ENCODE assay signal across 1 cellular context in the genomic region with DNA sequence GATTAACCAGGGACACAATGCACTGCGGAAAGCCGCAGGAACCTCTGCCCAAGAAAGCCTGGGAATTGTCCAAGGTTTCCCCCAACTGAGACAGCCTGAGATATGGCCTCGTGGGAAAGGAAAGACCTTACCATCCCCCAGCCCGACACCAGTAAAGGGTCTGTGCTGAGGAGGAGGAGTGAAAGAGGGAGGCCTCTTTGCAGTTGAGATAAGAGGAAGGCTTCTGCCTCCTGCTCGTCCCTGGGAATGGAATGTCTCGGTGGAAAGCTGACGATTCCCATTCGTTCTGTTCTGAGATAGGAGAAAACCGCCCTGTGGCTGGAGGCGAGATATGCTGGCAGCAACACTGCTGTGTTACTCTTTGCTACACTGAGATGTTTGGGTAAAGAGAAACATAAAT.
A peak's percentile ranks its signal among the peaks of the same experiment; 100 is the strongest.
TF ChIP-seq lines count a peak whose summit lies in the region.
"Not testable (repeated sequence)": the region's sequence is repeated elsewhere in the genome, so short reads cannot be mapped to it uniquely, and the experiment has no call there.

No MANE protein-coding gene starts in this region.

TF ChIP-seq in K562, 482 proteins besides CTCF, POLR2A, EP300 and RAD21:
- TF ChIP-seq ZNF263 (CRISPR knock-in tag; IDR thresholded peaks at IDR 0.05; ENCODE audit: borderline replicate concordance) (peak; percentile 63; the same call in 1 of the 2 replicates), SOX6 (IDR thresholded peaks at IDR 0.05) (peak; percentile 35; the same call in 1 of the 2 replicates), CXXC5 (CRISPR knock-in tag; IDR thresholded peaks at IDR 0.05) (peak; percentile 17; the same call in 1 of the 2 replicates), TCF3 (CRISPR knock-in tag; IDR thresholded peaks at IDR 0.05) (peak; percentile 33; the same call in 1 of the 2 replicates), ZNF766 (CRISPR knock-in tag; conservative IDR thresholded peaks at IDR 0.05) (peak; percentile 50; the same call in 1 of the 2 replicates), LCOR (CRISPR knock-in tag; IDR thresholded peaks at IDR 0.05) (0 out of 2 replicates have a peak, but pooled peaks have one; percentile 29), ARID1B (IDR thresholded peaks at IDR 0.05) (peak; percentile 50; the same call in 1 of the 2 replicates), TFAP4 (CRISPR knock-in tag; IDR thresholded peaks at IDR 0.05; ENCODE audit: borderline replicate concordance) (peak; percentile 47; the same call in 1 of the 2 replicates), BRD9 (IDR thresholded peaks at IDR 0.05; ENCODE audit: low read depth, partially characterized antibody) (peak; percentile 14), DMBX1 (CRISPR knock-in tag; IDR thresholded peaks at IDR 0.05; ENCODE audit: borderline replicate concordance) (0 out of 2 replicates have a peak, but pooled peaks have one; percentile 24), CBFA2T2 (conservative IDR thresholded peaks at IDR 0.05) (peak; percentile 26; the same call in 1 of the 2 replicates), L3MBTL2 (IDR thresholded peaks at IDR 0.05) (peak; percentile 61), SMARCE1 (IDR thresholded peaks at IDR 0.05) (peak; percentile 41; the same call in 1 of the 2 replicates), KAT7 (CRISPR knock-in tag; IDR thresholded peaks at IDR 0.05; ENCODE audit: borderline replicate concordance) (0 out of 2 replicates have a peak, but pooled peaks have one; percentile 48), CBFA2T3 (IDR thresholded peaks at IDR 0.05) (peak; percentile 43; the same call in 1 of the 2 replicates), CTBP1 (IDR thresholded peaks at IDR 0.05; ENCODE audit: borderline replicate concordance) (peak; percentile 50; the same call in 1 of the 2 replicates), MGA (IDR thresholded peaks at IDR 0.05) (peak; percentile 8; the same call in 1 of the 2 replicates), MTA3 (IDR thresholded peaks at IDR 0.05; ENCODE audit: borderline replicate concordance) (peak; percentile 56; the same call in 1 of the 2 replicates), NR4A1 (tag; IDR thresholded peaks at IDR 0.05) (0 out of 2 replicates have a peak, but pooled peaks have one; percentile 41)
- TF ChIP-seq, protein P1, sequence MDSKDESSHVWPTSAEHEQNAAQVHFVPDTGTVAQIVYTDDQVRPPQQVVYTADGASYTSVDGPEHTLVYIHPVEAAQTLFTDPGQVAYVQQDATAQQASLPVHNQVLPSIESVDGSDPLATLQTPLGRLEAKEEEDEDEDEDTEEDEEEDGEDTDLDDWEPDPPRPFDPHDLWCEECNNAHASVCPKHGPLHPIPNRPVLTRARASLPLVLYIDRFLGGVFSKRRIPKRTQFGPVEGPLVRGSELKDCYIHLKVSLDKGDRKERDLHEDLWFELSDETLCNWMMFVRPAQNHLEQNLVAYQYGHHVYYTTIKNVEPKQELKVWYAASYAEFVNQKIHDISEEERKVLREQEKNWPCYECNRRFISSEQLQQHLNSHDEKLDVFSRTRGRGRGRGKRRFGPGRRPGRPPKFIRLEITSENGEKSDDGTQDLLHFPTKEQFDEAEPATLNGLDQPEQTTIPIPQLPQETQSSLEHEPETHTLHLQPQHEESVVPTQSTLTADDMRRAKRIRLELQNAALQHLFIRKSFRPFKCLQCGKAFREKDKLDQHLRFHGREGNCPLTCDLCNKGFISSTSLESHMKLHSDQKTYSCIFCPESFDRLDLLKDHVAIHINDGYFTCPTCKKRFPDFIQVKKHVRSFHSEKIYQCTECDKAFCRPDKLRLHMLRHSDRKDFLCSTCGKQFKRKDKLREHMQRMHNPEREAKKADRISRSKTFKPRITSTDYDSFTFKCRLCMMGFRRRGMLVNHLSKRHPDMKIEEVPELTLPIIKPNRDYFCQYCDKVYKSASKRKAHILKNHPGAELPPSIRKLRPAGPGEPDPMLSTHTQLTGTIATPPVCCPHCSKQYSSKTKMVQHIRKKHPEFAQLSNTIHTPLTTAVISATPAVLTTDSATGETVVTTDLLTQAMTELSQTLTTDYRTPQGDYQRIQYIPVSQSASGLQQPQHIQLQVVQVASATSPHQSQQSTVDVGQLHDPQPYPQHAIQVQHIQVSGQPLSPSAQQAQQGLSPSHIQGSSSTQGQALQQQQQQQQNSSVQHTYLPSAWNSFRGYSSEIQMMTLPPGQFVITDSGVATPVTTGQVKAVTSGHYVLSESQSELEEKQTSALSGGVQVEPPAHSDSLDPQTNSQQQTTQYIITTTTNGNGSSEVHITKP (IDR thresholded peaks at IDR 0.05; ENCODE audit: partially characterized antibody): peak; percentile 66
- TF ChIP-seq, protein P2, sequence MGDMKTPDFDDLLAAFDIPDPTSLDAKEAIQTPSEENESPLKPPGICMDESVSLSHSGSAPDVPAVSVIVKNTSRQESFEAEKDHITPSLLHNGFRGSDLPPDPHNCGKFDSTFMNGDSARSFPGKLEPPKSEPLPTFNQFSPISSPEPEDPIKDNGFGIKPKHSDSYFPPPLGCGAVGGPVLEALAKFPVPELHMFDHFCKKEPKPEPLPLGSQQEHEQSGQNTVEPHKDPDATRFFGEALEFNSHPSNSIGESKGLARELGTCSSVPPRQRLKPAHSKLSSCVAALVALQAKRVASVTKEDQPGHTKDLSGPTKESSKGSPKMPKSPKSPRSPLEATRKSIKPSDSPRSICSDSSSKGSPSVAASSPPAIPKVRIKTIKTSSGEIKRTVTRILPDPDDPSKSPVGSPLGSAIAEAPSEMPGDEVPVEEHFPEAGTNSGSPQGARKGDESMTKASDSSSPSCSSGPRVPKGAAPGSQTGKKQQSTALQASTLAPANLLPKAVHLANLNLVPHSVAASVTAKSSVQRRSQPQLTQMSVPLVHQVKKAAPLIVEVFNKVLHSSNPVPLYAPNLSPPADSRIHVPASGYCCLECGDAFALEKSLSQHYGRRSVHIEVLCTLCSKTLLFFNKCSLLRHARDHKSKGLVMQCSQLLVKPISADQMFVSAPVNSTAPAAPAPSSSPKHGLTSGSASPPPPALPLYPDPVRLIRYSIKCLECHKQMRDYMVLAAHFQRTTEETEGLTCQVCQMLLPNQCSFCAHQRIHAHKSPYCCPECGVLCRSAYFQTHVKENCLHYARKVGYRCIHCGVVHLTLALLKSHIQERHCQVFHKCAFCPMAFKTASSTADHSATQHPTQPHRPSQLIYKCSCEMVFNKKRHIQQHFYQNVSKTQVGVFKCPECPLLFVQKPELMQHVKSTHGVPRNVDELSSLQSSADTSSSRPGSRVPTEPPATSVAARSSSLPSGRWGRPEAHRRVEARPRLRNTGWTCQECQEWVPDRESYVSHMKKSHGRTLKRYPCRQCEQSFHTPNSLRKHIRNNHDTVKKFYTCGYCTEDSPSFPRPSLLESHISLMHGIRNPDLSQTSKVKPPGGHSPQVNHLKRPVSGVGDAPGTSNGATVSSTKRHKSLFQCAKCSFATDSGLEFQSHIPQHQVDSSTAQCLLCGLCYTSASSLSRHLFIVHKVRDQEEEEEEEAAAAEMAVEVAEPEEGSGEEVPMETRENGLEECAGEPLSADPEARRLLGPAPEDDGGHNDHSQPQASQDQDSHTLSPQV (IDR thresholded peaks at IDR 0.05): 0 out of 2 replicates have a peak, but pooled peaks have one; percentile 45
- TF ChIP-seq, protein P3, sequence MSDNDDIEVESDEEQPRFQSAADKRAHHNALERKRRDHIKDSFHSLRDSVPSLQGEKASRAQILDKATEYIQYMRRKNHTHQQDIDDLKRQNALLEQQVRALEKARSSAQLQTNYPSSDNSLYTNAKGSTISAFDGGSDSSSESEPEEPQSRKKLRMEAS (CRISPR knock-in tag; IDR thresholded peaks at IDR 0.05): peak; percentile 45; the same call in 1 of the 2 replicates
- TF ChIP-seq NR4A1 (CRISPR knock-in tag; IDR thresholded peaks at IDR 0.05): not testable (repeated sequence)
- TF ChIP-seq, protein P4, sequence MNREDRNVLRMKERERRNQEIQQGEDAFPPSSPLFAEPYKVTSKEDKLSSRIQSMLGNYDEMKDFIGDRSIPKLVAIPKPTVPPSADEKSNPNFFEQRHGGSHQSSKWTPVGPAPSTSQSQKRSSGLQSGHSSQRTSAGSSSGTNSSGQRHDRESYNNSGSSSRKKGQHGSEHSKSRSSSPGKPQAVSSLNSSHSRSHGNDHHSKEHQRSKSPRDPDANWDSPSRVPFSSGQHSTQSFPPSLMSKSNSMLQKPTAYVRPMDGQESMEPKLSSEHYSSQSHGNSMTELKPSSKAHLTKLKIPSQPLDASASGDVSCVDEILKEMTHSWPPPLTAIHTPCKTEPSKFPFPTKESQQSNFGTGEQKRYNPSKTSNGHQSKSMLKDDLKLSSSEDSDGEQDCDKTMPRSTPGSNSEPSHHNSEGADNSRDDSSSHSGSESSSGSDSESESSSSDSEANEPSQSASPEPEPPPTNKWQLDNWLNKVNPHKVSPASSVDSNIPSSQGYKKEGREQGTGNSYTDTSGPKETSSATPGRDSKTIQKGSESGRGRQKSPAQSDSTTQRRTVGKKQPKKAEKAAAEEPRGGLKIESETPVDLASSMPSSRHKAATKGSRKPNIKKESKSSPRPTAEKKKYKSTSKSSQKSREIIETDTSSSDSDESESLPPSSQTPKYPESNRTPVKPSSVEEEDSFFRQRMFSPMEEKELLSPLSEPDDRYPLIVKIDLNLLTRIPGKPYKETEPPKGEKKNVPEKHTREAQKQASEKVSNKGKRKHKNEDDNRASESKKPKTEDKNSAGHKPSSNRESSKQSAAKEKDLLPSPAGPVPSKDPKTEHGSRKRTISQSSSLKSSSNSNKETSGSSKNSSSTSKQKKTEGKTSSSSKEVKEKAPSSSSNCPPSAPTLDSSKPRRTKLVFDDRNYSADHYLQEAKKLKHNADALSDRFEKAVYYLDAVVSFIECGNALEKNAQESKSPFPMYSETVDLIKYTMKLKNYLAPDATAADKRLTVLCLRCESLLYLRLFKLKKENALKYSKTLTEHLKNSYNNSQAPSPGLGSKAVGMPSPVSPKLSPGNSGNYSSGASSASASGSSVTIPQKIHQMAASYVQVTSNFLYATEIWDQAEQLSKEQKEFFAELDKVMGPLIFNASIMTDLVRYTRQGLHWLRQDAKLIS (CRISPR knock-in tag; IDR thresholded peaks at IDR 0.05): peak; percentile 51; the same call in 1 of the 2 replicates
TF ChIP-seq in K562: peak in this region for 23; not testable (repeated sequence) for 459.
